ENCODE assay signal across 24 cellular contexts in genomic region chr9:137519553-137519952, GRCh38. TPM values are rescaled to one million over a fixed set of nuclear protein-coding genes. Genes with fewer than 3 reads are reported as not detected.
A peak's percentile ranks its signal among the peaks of the same experiment; 100 is the strongest.
DNase-seq lines count a peak whose midpoint lies in the region; ATAC-seq, FAIRE-seq and TF ChIP-seq lines count a peak whose summit lies in the region.
"Had no signal": no experiment of that assay in that cellular context is flagged by ENCODE, and none has a peak within 500 bp of the region (broad histone marks: within the 10 kb centered on the region; RNA-seq: fewer than 3 reads in every experiment).

No MANE protein-coding gene starts in this region.

- H3K23ac ChIP-seq in neuronal stem cell (ENCODE audit: low read depth, low read length, poor library complexity) = peak overlapping the region; percentile 73

- TF ChIP-seq POLR2A in K562 (conservative IDR thresholded peaks at IDR 0.05) = no peak

- peak overlapping the region; percentile 94 for H2BK12ac ChIP-seq in neuronal stem cell (ENCODE audit: low read length)

- H3K9me3 Mint-ChIP-seq in activated naive CD8-positive, alpha-beta T cell treated with anti-CD3 and anti-CD28 coated beads, Interleukin-2, amount 10 ng/mL, durations not matched to agents 7 days and 5 days = no peaks in the 10 kb centered on the region
- no peaks in the 10 kb centered on the region for H3K9me3 Mint-ChIP-seq in activated naive CD8-positive, alpha-beta T cell treated with anti-CD3 and anti-CD28 coated beads, Interleukin-2, amount 50 U/mL, for 24 hours
- H3K9me3 Mint-ChIP-seq: CD4-positive, alpha-beta T cell; HFFc6 had no signal

- no peak overlapping the region for H3K9ac ChIP-seq in BLaER1 treated with 17β-estradiol and CSF1 and Interleukin-3, amounts not matched to agents 10 nM and 100 nM
- H3K9ac ChIP-seq in K562 (ENCODE audit: insufficient read depth in 1 of 2, low read depth in 2 of 2, low read length in 2 of 2) (peak overlapping the region in 1 of 2 experiments; percentile 48; a peak in 2 of 4 replicates), neuronal stem cell (ENCODE audit: low read depth, low read length, poor library complexity) (peak overlapping the region; percentile 44), Karpas-422 (ENCODE audit: low read length) (no peak overlapping the region)
- H3K9ac ChIP-seq: GM23248 had no signal

- in situ Hi-C loops in K562 (cut with MboI) = no loop called here

- no peaks in the 10 kb centered on the region for H3K27me3 ChIP-seq in BLaER1 treated with 17β-estradiol and CSF1 and Interleukin-3, amounts not matched to agents 10 nM and 100 nM
- H3K27me3 ChIP-seq in K562 (ENCODE audit: control insufficient read depth in 2 of 2, insufficient read depth in 2 of 2, low read length in 2 of 2) (no peaks in the 10 kb centered on the region), neuronal stem cell (ENCODE audit: control insufficient read depth in 3 of 3, insufficient read depth in 3 of 3, low read depth in 1 of 3, low read length in 3 of 3) (no peaks in the 10 kb centered on the region), Karpas-422 (ENCODE audit: low read length) (no peaks in the 10 kb centered on the region)

- DNase-seq in activated naive CD8-positive, alpha-beta T cell treated with anti-CD3 and anti-CD28 coated beads, Interleukin-2, amount 10 ng/mL, durations not matched to agents 7 days and 5 days = no peak
- DNase-seq in activated naive CD8-positive, alpha-beta T cell treated with anti-CD3 and anti-CD28 coated beads, Interleukin-2, amount 50 U/mL, for 24 hours = no peak
- DNase-seq in K562 (ENCODE audit: extremely low read depth in 1 of 4, low spot score in 3 of 4) = no peak
- DNase-seq in neuronal stem cell (ENCODE audit: low spot score) = no peak
- no peak for DNase-seq in Karpas-422
- DNase-seq in DMS153 (lab: John Stamatoyannopoulos, UW) = no peak
- DNase-seq: 8988T; Caco-2; CD4-positive, alpha-beta T cell; DMS79; GDM1; HFFc6; IMR-90; KBM-7 had no signal

- FAIRE-seq in K562 (lab: Jason Lieb, UNC) = no peak
- FAIRE-seq: D721Med, GM19239, H54 had no signal

- no peaks in the 10 kb centered on the region for H3K4me1 Mint-ChIP-seq in activated naive CD8-positive, alpha-beta T cell treated with anti-CD3 and anti-CD28 coated beads, Interleukin-2, amount 10 ng/mL, durations not matched to agents 7 days and 5 days
- H3K4me1 Mint-ChIP-seq in activated naive CD8-positive, alpha-beta T cell treated with anti-CD3 and anti-CD28 coated beads, Interleukin-2, amount 50 U/mL, for 24 hours = no peaks in the 10 kb centered on the region
- H3K4me1 Mint-ChIP-seq: B cell had no signal

- H3K9me2 ChIP-seq in Karpas-422 (replicated peaks; ENCODE audit: insufficient read depth, low read length) = no peaks in the 10 kb centered on the region

- peaks cover 0 to 9% (median 0%) of the 10 kb centered on the region in 11 experiments; a peak in 1 of 22 replicates for H3K9me3 ChIP-seq in BLaER1 treated with 17β-estradiol and CSF1 and Interleukin-3, amounts not matched to agents 10 nM and 100 nM (replicated peaks in 1 of 11)
- no peaks in the 10 kb centered on the region for H3K9me3 ChIP-seq in K562 (replicated peaks; ENCODE audit: control insufficient read depth, insufficient read depth, low read depth, low read length)
- no peaks in the 10 kb centered on the region for H3K9me3 ChIP-seq in neuronal stem cell (replicated peaks in 1 of 2; ENCODE audit: control insufficient read depth in 2 of 2, insufficient read depth in 1 of 2, low read depth in 1 of 2, low read length in 2 of 2)
- no peaks in the 10 kb centered on the region for H3K9me3 ChIP-seq in Karpas-422 (ENCODE audit: low read length)
- H3K9me3 ChIP-seq: Caco-2 had no signal

- intact Hi-C loops in K562 (cut with micrococcal nuclease) = no loop called here

- H3K79me2 ChIP-seq in K562 (ENCODE audit: control insufficient read depth, insufficient read depth, low read length) = no peaks in the 10 kb centered on the region
- no peaks in the 10 kb centered on the region for H3K79me2 ChIP-seq in Karpas-422 (ENCODE audit: low read length)

- no TSS peak for BruUV-seq in K562 (replicated peaks; lab: Mats Ljungman, UMichigan)

- no peaks in the 10 kb centered on the region for H3K27me3 Mint-ChIP-seq in activated naive CD8-positive, alpha-beta T cell treated with anti-CD3 and anti-CD28 coated beads, Interleukin-2, amount 10 ng/mL, durations not matched to agents 7 days and 5 days
- H3K27me3 Mint-ChIP-seq in activated naive CD8-positive, alpha-beta T cell treated with anti-CD3 and anti-CD28 coated beads, Interleukin-2, amount 50 U/mL, for 24 hours = no peaks in the 10 kb centered on the region
- H3K27me3 Mint-ChIP-seq: B cell; CD4-positive, alpha-beta T cell had no signal

- H3K4ac ChIP-seq in neuronal stem cell (ENCODE audit: low read length) = no peak overlapping the region

- H2BK5ac ChIP-seq in neuronal stem cell (ENCODE audit: low read length) = no peak overlapping the region

- CTCF ChIA-PET in K562 (lab: Yijun Ruan, JAX; ENCODE audit: low intra/inter-chr PET ratio) = no interaction called here

- no peaks in the 10 kb centered on the region for H4K20me1 ChIP-seq in BLaER1 treated with 17β-estradiol and CSF1 and Interleukin-3, amounts not matched to agents 10 nM and 100 nM
- H4K20me1 ChIP-seq in K562 (replicated peaks; ENCODE audit: control insufficient read depth, insufficient read depth, low read length) (no peaks in the 10 kb centered on the region), Karpas-422 (ENCODE audit: insufficient read depth, low read depth, low read length) (no peaks in the 10 kb centered on the region)

- H3K9me1 ChIP-seq in K562 (ENCODE audit: control insufficient read depth, insufficient read depth, low read length) = no peaks in the 10 kb centered on the region

- TF ChIP-seq CTCF in K562 (IDR thresholded peaks at IDR 0.05 in 2 of 3, conservative IDR thresholded peaks at IDR 0.05 in 1 of 3; ENCODE audit: insufficient read depth in 2 of 3, low read depth in 1 of 3, low read length in 3 of 3) = no peak

- peaks cover 6 to 31% (median 20%) of the 10 kb centered on the region in 10 experiments; a peak in 18 of 20 replicates for H3K4me1 ChIP-seq in BLaER1 treated with 17β-estradiol and CSF1 and Interleukin-3, amounts not matched to agents 10 nM and 100 nM
- H3K4me1 ChIP-seq in K562 (replicated peaks in 1 of 2; ENCODE audit: control insufficient read depth in 2 of 2, insufficient read depth in 2 of 2, low read length in 2 of 2) (peaks cover 0 to 42% of the 10 kb centered on the region in 2 experiments; a peak in 3 of 5 replicates), neuronal stem cell (ENCODE audit: control insufficient read depth in 2 of 2, insufficient read depth in 1 of 2, low read depth in 1 of 2, low read length in 2 of 2) (no peaks in the 10 kb centered on the region), Karpas-422 (ENCODE audit: low read length) (no peaks in the 10 kb centered on the region)
- H3K4me1 ChIP-seq: Caco-2 had no signal

- H2BK15ac ChIP-seq in neuronal stem cell (ENCODE audit: low read length) = no peak overlapping the region

- peak overlapping the region; percentile 48 for H3K18ac ChIP-seq in neuronal stem cell (ENCODE audit: low read length)

- H3K14ac ChIP-seq in neuronal stem cell (ENCODE audit: low read length) = peak overlapping the region; percentile 63

- H3K36me3 Mint-ChIP-seq in activated naive CD8-positive, alpha-beta T cell treated with anti-CD3 and anti-CD28 coated beads, Interleukin-2, amount 10 ng/mL, durations not matched to agents 7 days and 5 days = no peaks in the 10 kb centered on the region
- H3K36me3 Mint-ChIP-seq in activated naive CD8-positive, alpha-beta T cell treated with anti-CD3 and anti-CD28 coated beads, Interleukin-2, amount 50 U/mL, for 24 hours (ENCODE audit: low read depth) = no peaks in the 10 kb centered on the region

- H4K8ac ChIP-seq in neuronal stem cell (ENCODE audit: low read depth, low read length) = no peak overlapping the region

- H2AK5ac ChIP-seq in neuronal stem cell (ENCODE audit: low read depth, low read length) = no peak overlapping the region

- TF ChIP-seq RAD21 in K562 (CRISPR knock-in tag; conservative IDR thresholded peaks at IDR 0.05 in 1 of 2, IDR thresholded peaks at IDR 0.05 in 1 of 2) = no peak

- H3K4me2 ChIP-seq in BLaER1 treated with 17β-estradiol and CSF1 and Interleukin-3, amounts not matched to agents 10 nM and 100 nM = peak overlapping the region in 6 of 11 experiments; percentile 9 to 47 (median 29); a peak in 6 of 22 replicates
- H3K4me2 ChIP-seq in K562 (ENCODE audit: insufficient read depth, low read length) (no peak overlapping the region), neuronal stem cell (ENCODE audit: insufficient read depth, low read length, poor library complexity, severe bottlenecking) (no peak overlapping the region), Karpas-422 (ENCODE audit: low read depth, low read length, poor library complexity, severe bottlenecking) (no peak overlapping the region)

- no peak overlapping the region for H4K91ac ChIP-seq in neuronal stem cell (ENCODE audit: low read depth, low read length, poor library complexity)

- TF ChIP-seq EP300 in K562 (IDR thresholded peaks at IDR 0.05; ENCODE audit: low read length) = no peak

- H3K4me3 ChIP-seq in BLaER1 treated with 17β-estradiol and CSF1 and Interleukin-3, amounts not matched to agents 10 nM and 100 nM = no peak overlapping the region
- H3K4me3 ChIP-seq in K562 (no peak overlapping the region), neuronal stem cell (ENCODE audit: low read length in 2 of 2) (peak overlapping the region in 1 of 2 donors; percentile 55), Karpas-422 (ENCODE audit: low read length) (no peak overlapping the region)
- H3K4me3 ChIP-seq: GM23248 had no signal

- POLR2A ChIA-PET in activated naive CD8-positive, alpha-beta T cell treated with anti-CD3 and anti-CD28 coated beads, Interleukin-2, amount 10 ng/mL, durations not matched to agents 7 days and 5 days (lab: Charles Lee) = no interaction called here
- POLR2A ChIA-PET in K562 (lab: Yijun Ruan, JAX) = no interaction called here

- H3K79me1 ChIP-seq in neuronal stem cell (ENCODE audit: low read depth, low read length) = peaks cover 2% of the 10 kb centered on the region

- no peak overlapping the region for H3K4me3 Mint-ChIP-seq in activated naive CD8-positive, alpha-beta T cell treated with anti-CD3 and anti-CD28 coated beads, Interleukin-2, amount 10 ng/mL, durations not matched to agents 7 days and 5 days
- no peak overlapping the region for H3K4me3 Mint-ChIP-seq in activated naive CD8-positive, alpha-beta T cell treated with anti-CD3 and anti-CD28 coated beads, Interleukin-2, amount 50 U/mL, for 24 hours
- H3K4me3 Mint-ChIP-seq: B cell; CD4-positive, alpha-beta T cell; HFFc6 had no signal

- WGBS in K562 (ENCODE audit: insufficient coverage, low coverage, missing lambda C conversion rate) = 40% methylated on average over 8 of the region's 10 CpGs
- no CpG with 5 or more reads among the region's 10 CpGs for WGBS in neuronal stem cell (ENCODE audit: extremely low coverage in 2 of 2, insufficient read length in 2 of 2, insufficient replicate concordance in 1 of 2), 2 donors

- no peak overlapping the region for H3K27ac ChIP-seq in BLaER1 treated with 17β-estradiol and CSF1 and Interleukin-3, amounts not matched to agents 10 nM and 100 nM
- H3K27ac ChIP-seq in K562 (ENCODE audit: extremely low read depth, low read depth, low read length) = no peak overlapping the region
- H3K27ac ChIP-seq in neuronal stem cell (replicated peaks; ENCODE audit: low read length) = no peak overlapping the region
- no peak overlapping the region for H3K27ac ChIP-seq in Karpas-422 (ENCODE audit: low read length)
- H3K27ac ChIP-seq: C4-2B, GM23248, HL-60 had no signal

- peaks cover 0 to 29% (median 6%) of the 10 kb centered on the region in 11 experiments; a peak in 9 of 22 replicates for H3K36me3 ChIP-seq in BLaER1 treated with 17β-estradiol and CSF1 and Interleukin-3, amounts not matched to agents 10 nM and 100 nM
- H3K36me3 ChIP-seq in K562 (ENCODE audit: control insufficient read depth, insufficient read depth, low read length) (no peaks in the 10 kb centered on the region), neuronal stem cell (replicated peaks in 1 of 2; ENCODE audit: control insufficient read depth in 2 of 2, insufficient read depth in 2 of 2, low read length in 2 of 2) (no peaks in the 10 kb centered on the region), Karpas-422 (ENCODE audit: insufficient read depth, low read length) (no peaks in the 10 kb centered on the region)

- H3K27ac Mint-ChIP-seq in activated naive CD8-positive, alpha-beta T cell treated with anti-CD3 and anti-CD28 coated beads, Interleukin-2, amount 10 ng/mL, durations not matched to agents 7 days and 5 days = peak overlapping the region; percentile 51
- H3K27ac Mint-ChIP-seq in activated naive CD8-positive, alpha-beta T cell treated with anti-CD3 and anti-CD28 coated beads, Interleukin-2, amount 50 U/mL, for 24 hours = no peak overlapping the region
- H3K27ac Mint-ChIP-seq: B cell; CD4-positive, alpha-beta T cell; HFFc6 had no signal

- ATAC-seq in activated naive CD8-positive, alpha-beta T cell treated with anti-CD3 and anti-CD28 coated beads, Interleukin-2, amount 10 ng/mL, durations not matched to agents 7 days and 5 days (ENCODE audit: low read depth) = no peak
- ATAC-seq in activated naive CD8-positive, alpha-beta T cell treated with anti-CD3 and anti-CD28 coated beads, Interleukin-2, amount 50 U/mL, for 24 hours = no peak
- ATAC-seq in K562 (no peak), GM19397 (IDR thresholded peaks at IDR 0.05; ENCODE audit: unreplicated experiment) (no peak)
- ATAC-seq: HCT116 had no signal

- H2BK120ac ChIP-seq in neuronal stem cell (ENCODE audit: low read depth, low read length) = peak overlapping the region; percentile 91

- H2AFZ ChIP-seq in K562 (ENCODE audit: low read depth, low read length) (no peak overlapping the region), neuronal stem cell (ENCODE audit: low read length) (no peak overlapping the region), Karpas-422 (ENCODE audit: low read length) (no peak overlapping the region)
- H2AFZ ChIP-seq: GM23248 had no signal

RNA-seq across cellular contexts. Expression of gene PNPLA7, which starts 30.6 kb away (rescaled TPM):
- total RNA-seq in activated naive CD8-positive, alpha-beta T cell treated with anti-CD3 and anti-CD28 coated beads, Interleukin-2, amount 10 ng/mL, durations not matched to agents 7 days and 5 days = 1 to 10 TPM; 5.6 to 7.0 TPM
- total RNA-seq in K562 (2011; cell fraction: chromatin; rRNA removed; ENCODE audit: low replicate concordance) = 2.8 and 5.5 TPM in 2 replicates
- total RNA-seq in K562 (2011; cell fraction: nucleolus; rRNA removed) = 2.0 and 3.0 TPM in 2 replicates
- total RNA-seq in K562 (2011; cell fraction: nucleoplasm; rRNA removed) = 2.3 and 3.4 TPM in 2 replicates
- total RNA-seq in K562 (2014; rRNA removed) (0.14 and 0.45 TPM in 2 replicates), K562 (2014; rRNA removed; fragmentation: Illumina TruSeq; extraction: Trizol) (0.04 TPM in 1 of 2 replicates, not detected in the other), K562 (2015; rRNA removed; fragmentation: Illumina TruSeq; extraction: Trizol) (0.19 and 0.22 TPM in 2 replicates), K562 (2021) (0.58 and 0.75 TPM in 2 replicates)
- polyA plus RNA-seq in K562 (2011; rRNA removed) (0.17 and 0.66 TPM in 2 replicates), K562 (2014; fragmentation: Illumina TruSeq; extraction: Trizol) (0.31 and 0.44 TPM in 2 replicates), K562 (2014; fragmentation: Nextera tagmentation; extraction: Ambion mirVana) (under 1 TPM in 1 of 2 experiments, not detected in 1; 0.01 TPM), K562 (2014; rRNA removed) (0.78 and 0.85 TPM in 2 replicates)
- polyA plus RNA-seq in K562 (2011; cell fraction: cytosol; rRNA removed) = 0.16 and 0.19 TPM in 2 replicates
- polyA plus RNA-seq in K562 (2011; cell fraction: nucleus; rRNA removed) = 4.1 and 5.1 TPM in 2 replicates
- 0.95 and 2.4 TPM in 2 replicates for polyA plus RNA-seq in K562 (2012)
- polyA minus RNA-seq in K562 (2011; rRNA and poly(A)+ RNA removed) = 0.07 and 0.12 TPM in 2 replicates
- polyA minus RNA-seq in K562 (2011; cell fraction: cytosol; rRNA and poly(A)+ RNA removed) = 0.19 and 0.46 TPM in 2 replicates
- polyA minus RNA-seq in K562 (2011; cell fraction: nucleus; rRNA and poly(A)+ RNA removed) = 0.54 and 1.00 TPM in 2 replicates
- 0.38 TPM for polyA plus RNA-seq in neuronal stem cell (2013, experiment 1 of 2)
- polyA plus RNA-seq in neuronal stem cell (2013, experiment 2 of 2) = 0.29 TPM
- 1.8 and 3.3 TPM in 2 replicates for total RNA-seq in Karpas-422 (2014; rRNA removed; shearing (Covaris generic); ENCODE audit: low replicate concordance)

RNA-seq across cellular contexts. Expression of gene MRPL41, which starts 32.1 kb away (rescaled TPM):
- 10 to 100 TPM; 58.8 to 64.4 TPM for total RNA-seq in activated naive CD8-positive, alpha-beta T cell treated with anti-CD3 and anti-CD28 coated beads, Interleukin-2, amount 10 ng/mL, durations not matched to agents 7 days and 5 days
- total RNA-seq in K562 (2011; cell fraction: chromatin; rRNA removed; ENCODE audit: low replicate concordance) = 2.1 and 9.1 TPM in 2 replicates
- 19.8 and 28.3 TPM in 2 replicates for total RNA-seq in K562 (2011; cell fraction: nucleolus; rRNA removed)
- 9.6 and 10.5 TPM in 2 replicates for total RNA-seq in K562 (2011; cell fraction: nucleoplasm; rRNA removed)
- total RNA-seq in K562 (2014; rRNA removed) (239 and 259 TPM in 2 replicates), K562 (2014; rRNA removed; fragmentation: Illumina TruSeq; extraction: Trizol) (9.2 and 11.6 TPM in 2 replicates), K562 (2015; rRNA removed; fragmentation: Illumina TruSeq; extraction: Trizol) (54.9 and 58.3 TPM in 2 replicates), K562 (2021) (146 and 158 TPM in 2 replicates)
- polyA plus RNA-seq in K562 (2011; rRNA removed) (21.6 and 23.7 TPM in 2 replicates), K562 (2014; fragmentation: Illumina TruSeq; extraction: Trizol) (10.4 and 32.9 TPM in 2 replicates), K562 (2014; fragmentation: Nextera tagmentation; extraction: Ambion mirVana) (1 to 10 TPM; 2.6 to 4.1 TPM), K562 (2014; rRNA removed) (184 and 216 TPM in 2 replicates)
- 35.6 and 169 TPM in 2 replicates for polyA plus RNA-seq in K562 (2011; cell fraction: cytosol; rRNA removed)
- 18.9 and 28.4 TPM in 2 replicates for polyA plus RNA-seq in K562 (2011; cell fraction: nucleus; rRNA removed)
- polyA plus RNA-seq in K562 (2012) = 75.7 and 99.4 TPM in 2 replicates
- 1.7 and 3.9 TPM in 2 replicates for polyA minus RNA-seq in K562 (2011; rRNA and poly(A)+ RNA removed)
- polyA minus RNA-seq in K562 (2011; cell fraction: cytosol; rRNA and poly(A)+ RNA removed) = 21.6 and 22.5 TPM in 2 replicates
- polyA minus RNA-seq in K562 (2011; cell fraction: nucleus; rRNA and poly(A)+ RNA removed) = 4.7 and 8.7 TPM in 2 replicates
- polyA plus RNA-seq in neuronal stem cell (2013, experiment 1 of 2) = 39.7 TPM
- 37.4 TPM for polyA plus RNA-seq in neuronal stem cell (2013, experiment 2 of 2)
- total RNA-seq in Karpas-422 (2014; rRNA removed; shearing (Covaris generic); ENCODE audit: low replicate concordance) = 46.9 and 115 TPM in 2 replicates

RNA-seq across cellular contexts. Expression of gene DPH7, which starts 59.2 kb away (rescaled TPM):
- 10 to 100 TPM; 49.1 to 49.2 TPM for total RNA-seq in activated naive CD8-positive, alpha-beta T cell treated with anti-CD3 and anti-CD28 coated beads, Interleukin-2, amount 10 ng/mL, durations not matched to agents 7 days and 5 days
- 207 and 328 TPM in 2 replicates for total RNA-seq in K562 (2011; cell fraction: chromatin; rRNA removed; ENCODE audit: low replicate concordance)
- total RNA-seq in K562 (2011; cell fraction: nucleolus; rRNA removed) = 176 and 183 TPM in 2 replicates
- total RNA-seq in K562 (2011; cell fraction: nucleoplasm; rRNA removed) = 193 and 208 TPM in 2 replicates
- total RNA-seq in K562 (2014; rRNA removed) (49.7 and 54.8 TPM in 2 replicates), K562 (2014; rRNA removed; fragmentation: Illumina TruSeq; extraction: Trizol) (25.5 and 31.8 TPM in 2 replicates), K562 (2015; rRNA removed; fragmentation: Illumina TruSeq; extraction: Trizol) (30.8 and 31.4 TPM in 2 replicates), K562 (2021) (53.0 and 54.0 TPM in 2 replicates)
- polyA plus RNA-seq in K562 (2011; rRNA removed) (56.1 and 64.2 TPM in 2 replicates), K562 (2014; fragmentation: Illumina TruSeq; extraction: Trizol) (37.1 and 41.3 TPM in 2 replicates), K562 (2014; fragmentation: Nextera tagmentation; extraction: Ambion mirVana) (10 to 100 TPM; 13.9 to 21.4 TPM), K562 (2014; rRNA removed) (65.5 and 68.6 TPM in 2 replicates)
- polyA plus RNA-seq in K562 (2011; cell fraction: cytosol; rRNA removed) = 42.3 and 50.6 TPM in 2 replicates
- polyA plus RNA-seq in K562 (2011; cell fraction: nucleus; rRNA removed) = 337 and 348 TPM in 2 replicates
- 32.2 and 49.3 TPM in 2 replicates for polyA plus RNA-seq in K562 (2012)
- polyA minus RNA-seq in K562 (2011; rRNA and poly(A)+ RNA removed) = 24.1 and 28.0 TPM in 2 replicates
- 10.1 and 16.2 TPM in 2 replicates for polyA minus RNA-seq in K562 (2011; cell fraction: cytosol; rRNA and poly(A)+ RNA removed)
- 42.9 and 65.3 TPM in 2 replicates for polyA minus RNA-seq in K562 (2011; cell fraction: nucleus; rRNA and poly(A)+ RNA removed)
- 29.5 TPM for polyA plus RNA-seq in neuronal stem cell (2013, experiment 1 of 2)
- 29.6 TPM for polyA plus RNA-seq in neuronal stem cell (2013, experiment 2 of 2)
- 27.5 and 44.3 TPM in 2 replicates for total RNA-seq in Karpas-422 (2014; rRNA removed; shearing (Covaris generic); ENCODE audit: low replicate concordance)

Comparison
In these comparisons a context has a peak if more than half of its experiments do, and no peak if none do; other contexts are left out.
1. H3K4me2 ChIP-seq: peak in BLaER1 treated with 17β-estradiol and CSF1 and Interleukin-3, amounts not matched to agents 10 nM and 100 nM (6 of 11); none in K562 (single experiment), neuronal stem cell (single experiment) and Karpas-422 (single experiment).